Comparison of ENCODE assay signal across 13 cellular contexts in the genomic region with DNA sequence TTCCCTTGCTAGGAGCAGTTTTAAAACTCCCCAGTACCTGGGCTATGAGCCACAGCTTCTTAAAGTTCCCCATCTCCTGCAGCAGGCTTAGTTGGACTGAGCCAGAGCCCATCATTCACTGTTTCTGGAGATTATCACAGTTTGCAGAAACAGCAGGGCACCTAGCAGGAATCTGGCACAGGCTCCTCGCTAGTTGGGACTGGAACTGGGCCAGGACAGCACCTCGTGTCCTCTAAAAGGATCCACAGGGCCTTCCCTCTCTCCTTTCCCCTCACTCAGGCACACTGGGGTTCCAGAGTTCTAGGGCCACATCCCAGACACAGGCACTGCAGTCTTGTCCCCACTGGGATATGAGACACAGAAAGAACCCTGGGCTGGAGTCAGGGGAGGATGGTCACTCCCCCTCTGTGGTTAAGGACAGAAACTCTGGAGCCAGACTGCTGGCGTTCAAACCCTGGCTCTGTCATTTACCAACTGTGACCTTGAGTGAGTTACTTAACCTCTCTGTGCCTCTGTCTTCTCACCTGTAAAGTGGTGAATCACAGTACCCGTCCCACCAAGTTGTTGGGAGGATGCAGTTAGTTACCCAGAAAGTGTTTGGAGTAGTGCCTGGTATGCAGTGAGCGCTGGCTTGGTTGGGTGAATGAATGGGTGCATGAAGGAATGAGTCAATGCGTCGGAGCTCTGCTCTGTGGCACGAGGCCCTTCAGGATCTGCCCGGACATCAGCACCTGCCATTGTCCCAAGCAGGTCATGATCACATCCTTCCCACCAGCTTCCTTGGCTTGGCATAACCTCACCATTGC. TPM values are rescaled to one million over a fixed set of nuclear protein-coding genes. Genes with fewer than 3 reads are reported as not detected.
A peak's percentile ranks its signal among the peaks of the same experiment; 100 is the strongest.
DNase-seq lines count a peak whose midpoint lies in the region; ATAC-seq and TF ChIP-seq lines count a peak whose summit lies in the region.
"Had no signal": no experiment of that assay in that cellular context is flagged by ENCODE, and none has a peak within 500 bp of the region (broad histone marks: within the 10 kb centered on the region; RNA-seq: fewer than 3 reads in every experiment).

No MANE protein-coding gene starts in this region.

- no peak overlapping the region for H3K4me3 ChIP-seq in cardiac muscle cell
- no peak overlapping the region for H3K4me3 ChIP-seq in adrenal gland
- no peak overlapping the region for H3K4me3 ChIP-seq in hepatocyte

- intact Hi-C loops in cardiac septum (cut with DNase I) (no loop called here), adrenal gland (cut with DNase I) (no loop called here)

- peaks cover 30% of the 10 kb centered on the region for H3K4me1 ChIP-seq in cardiac muscle cell (ENCODE audit: low read depth)
- peaks cover 26 to 85% of the 10 kb centered on the region in 2 donors for H3K4me1 ChIP-seq in adrenal gland (replicated peaks in 1 of 2)
- peaks cover 55% of the 10 kb centered on the region for H3K4me1 ChIP-seq in hepatocyte (ENCODE audit: insufficient read depth)

- H2AFZ ChIP-seq in hepatocyte, result no peak overlapping the region

- H3K4me2 ChIP-seq in hepatocyte, result peak overlapping the region; percentile 51

- peak in 1 of 2 donors; percentile 10 for TF ChIP-seq POLR2A in adrenal gland (IDR thresholded peaks at IDR 0.05)

- H4K20me1 ChIP-seq in hepatocyte (ENCODE audit: insufficient read depth, poor library complexity, severe bottlenecking), result no peaks in the 10 kb centered on the region

- no peaks in the 10 kb centered on the region for H3K36me3 ChIP-seq in cardiac muscle cell
- H3K36me3 ChIP-seq in adrenal gland (replicated peaks in 1 of 2), result no peaks in the 10 kb centered on the region
- no peaks in the 10 kb centered on the region for H3K36me3 ChIP-seq in hepatocyte (replicated peaks; ENCODE audit: insufficient read depth, low read depth)

- H3K27ac ChIP-seq in cardiac muscle cell (peak overlapping the region; percentile 70), adrenal gland (peak overlapping the region; percentile 50 to 88 (median 72)), hepatocyte (peak overlapping the region; percentile 85)

- DNase-seq in cardiac muscle cell (ENCODE audit: low read depth in 1 of 2, low spot score in 1 of 2) (no peak), cardiac septum (ENCODE audit: low spot score) (no peak), adrenal gland (peak; percentile 70 to 93 (median 83)), hepatocyte (ENCODE audit: low spot score) (no peak), inferior parietal cortex (ENCODE audit: extremely low spot score) (no peak)
- DNase-seq: activated CD4-positive, CD25-positive, alpha-beta regulatory T cell treated with anti-CD3 and anti-CD28 coated beads, Interleukin-2, amount 50 U/mL, for 72 hours; DMS153; MV-4-11; nephron progenitor cell; stimulated activated naive CD8-positive, alpha-beta T cell treated with anti-CD3 and anti-CD28 coated beads, Interleukin-15, Interleukin-2, amounts not matched to agents 100 U/mL and 50 U/mL, for 24 hours had no signal

- H3K79me2 ChIP-seq in hepatocyte, result peaks cover 92% of the 10 kb centered on the region

- H3K27me3 ChIP-seq in cardiac muscle cell (no peaks in the 10 kb centered on the region), adrenal gland (no peaks in the 10 kb centered on the region), hepatocyte (no peaks in the 10 kb centered on the region)

- 39 to 66% (median 51%) methylated on average over 8 to 9 of the region's 9 CpGs for WGBS in adrenal gland, 4 donors
- 70% methylated on average over 9 of the region's 9 CpGs for WGBS in hepatocyte (ENCODE audit: low lambda C conversion rate, missing lambda C conversion rate)

- H3K9me2 ChIP-seq in hepatocyte (replicated peaks; ENCODE audit: insufficient read depth), result no peaks in the 10 kb centered on the region

- TF ChIP-seq CTCF in cardiac muscle cell (IDR thresholded peaks at IDR 0.05; ENCODE audit: low read depth, low read length) (no peak), adrenal gland (IDR thresholded peaks at IDR 0.05) (no peak), hepatocyte (IDR thresholded peaks at IDR 0.05; ENCODE audit: poor library complexity) (no peak)

- H3K9me3 ChIP-seq in cardiac muscle cell (ENCODE audit: low read depth), result no peaks in the 10 kb centered on the region
- H3K9me3 ChIP-seq in adrenal gland (replicated peaks in 1 of 3), result no peaks in the 10 kb centered on the region
- H3K9me3 ChIP-seq in hepatocyte (ENCODE audit: low read depth), result no peaks in the 10 kb centered on the region

- ATAC-seq in GM19397 (IDR thresholded peaks at IDR 0.05; ENCODE audit: unreplicated experiment) (no peak), HG02678 (IDR thresholded peaks at IDR 0.05; ENCODE audit: unreplicated experiment) (no peak), HG03159 (IDR thresholded peaks at IDR 0.05; ENCODE audit: unreplicated experiment) (no peak)
- ATAC-seq: stimulated activated naive CD8-positive, alpha-beta T cell treated with anti-CD3 and anti-CD28 coated beads, Interleukin-15, Interleukin-2, amounts not matched to agents 100 U/mL and 50 U/mL, for 24 hours had no signal

RNA-seq across cellular contexts. Expression of a gene that starts 18.8 kb away (rescaled TPM):
- total RNA-seq in cardiac muscle cell (43.8 and 59.1 TPM in 2 replicates), cardiac septum (55.8 TPM), adrenal gland (100 to 1,000 TPM; 173 to 588 (median 259) TPM), hepatocyte (35.1 and 60.8 TPM in 2 replicates)
- polyA plus RNA-seq in cardiac muscle cell (42.4 and 57.8 TPM in 2 replicates), adrenal gland (100 to 1,000 TPM; 150 to 327 (median 176) TPM), hepatocyte (84.4 and 90.6 TPM in 2 replicates)

Comparison
In these comparisons a context has a peak if more than half of its experiments do, and no peak if none do; other contexts are left out.
1. DNase-seq: peak in adrenal gland (7 of 7); none in cardiac muscle cell (0 of 2), cardiac septum (single experiment), hepatocyte (single experiment) and inferior parietal cortex (single experiment).
2. Peak in every context shown above with its lines, with median percentiles within 50 percentile points of each other: H3K27ac ChIP-seq.